8 cellular contexts compared by ENCODE assay signal in the genomic region with DNA sequence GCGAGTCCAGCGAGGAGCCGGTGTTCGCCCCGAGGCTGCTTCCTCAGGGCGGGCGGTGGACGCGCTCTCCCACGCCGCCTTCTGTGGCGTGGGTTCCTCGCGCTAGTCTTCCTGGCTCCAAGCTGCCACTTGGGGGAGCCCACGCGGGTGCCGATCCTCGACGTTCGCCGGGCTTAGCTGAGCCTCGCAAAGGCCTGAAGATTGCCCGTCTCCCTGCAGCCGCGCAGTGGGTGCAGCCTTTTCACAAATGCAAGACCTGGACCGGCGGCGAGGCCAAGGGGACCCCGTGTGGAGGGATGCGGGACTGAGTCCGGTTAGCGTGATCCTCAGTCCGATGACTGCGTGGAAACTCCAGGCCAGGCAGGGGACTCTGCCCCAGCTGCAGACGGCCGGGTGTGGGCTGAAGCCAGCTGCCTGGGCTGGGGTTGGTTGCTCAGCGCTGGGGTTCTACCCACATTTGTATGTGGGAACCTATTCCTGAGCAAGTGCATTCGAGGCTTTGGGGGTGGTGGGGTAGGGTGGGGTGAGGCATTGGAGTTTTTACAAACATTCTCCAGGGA. TPM values are rescaled to one million over a fixed set of nuclear protein-coding genes. Genes with fewer than 3 reads are reported as not detected.
A peak's percentile ranks its signal among the peaks of the same experiment; 100 is the strongest.
DNase-seq lines count a peak whose midpoint lies in the region; ATAC-seq, FAIRE-seq and TF ChIP-seq lines count a peak whose summit lies in the region.

No MANE protein-coding gene starts in this region.

- peak; percentile 24 to 50; a peak in 3 of 4 replicates for TF ChIP-seq RAD21 in K562 (CRISPR knock-in tag; conservative IDR thresholded peaks at IDR 0.05 in 1 of 2, IDR thresholded peaks at IDR 0.05 in 1 of 2)
- peak; percentile 6 to 65 for TF ChIP-seq RAD21 in liver (IDR thresholded peaks at IDR 0.05)

- H3K27ac ChIP-seq in GM23248 (peak overlapping the region; percentile 73), K562 (ENCODE audit: extremely low read depth, low read depth, low read length) (peak overlapping the region; percentile 20; the same call in 1 of the 3 replicates), liver (ENCODE audit: low read depth in 1 of 2, low read length in 2 of 2) (peak overlapping the region; percentile 72 to 87), tibial artery (peak overlapping the region; percentile 98)

- in situ Hi-C loops in GM23248 (cut with MboI): no loop called here
- in situ Hi-C loops in K562 (cut with MboI): no loop called here

- H3K9me3 ChIP-seq in GM23248 (ENCODE audit: low read depth) (no peaks in the 10 kb centered on the region), K562 (replicated peaks; ENCODE audit: control insufficient read depth, insufficient read depth, low read depth, low read length) (no peaks in the 10 kb centered on the region), liver (ENCODE audit: control insufficient read depth in 4 of 4, low read length in 3 of 4) (no peaks in the 10 kb centered on the region), tibial artery (no peaks in the 10 kb centered on the region)

- H3K36me3 ChIP-seq in GM23248 (ENCODE audit: low read depth) (no peaks in the 10 kb centered on the region), K562 (ENCODE audit: control insufficient read depth, insufficient read depth, low read length) (no peaks in the 10 kb centered on the region), liver (ENCODE audit: control insufficient read depth in 4 of 4, insufficient read depth in 3 of 4, low read depth in 1 of 4, low read length in 3 of 4) (no peaks in the 10 kb centered on the region), tibial artery (no peaks in the 10 kb centered on the region)

- no peak for FAIRE-seq in K562 (lab: Jason Lieb, UNC)

- ATAC-seq in K562: peak; percentile 65

- CTCF ChIA-PET in K562 (lab: Yijun Ruan, JAX; ENCODE audit: low intra/inter-chr PET ratio): interaction anchor here (0.8 to 1.4 kb wide), 3 partner anchors 33 to 201 kb away, joined by 3 to 6 read pairs (median 3); no protein-coding TSS in a partner anchor

- H3K4me1 ChIP-seq in GM23248 (ENCODE audit: insufficient read depth): peaks cover 5% of the 10 kb centered on the region
- peaks cover 12 to 30% of the 10 kb centered on the region in 2 experiments; a peak in 4 of 5 replicates for H3K4me1 ChIP-seq in K562 (replicated peaks in 1 of 2; ENCODE audit: control insufficient read depth in 2 of 2, insufficient read depth in 2 of 2, low read length in 2 of 2)
- peaks cover 2 to 31% (median 24%) of the 10 kb centered on the region in 4 donors for H3K4me1 ChIP-seq in liver (ENCODE audit: control insufficient read depth in 4 of 4, insufficient read depth in 4 of 4, low read length in 3 of 4)
- H3K4me1 ChIP-seq in tibial artery: peaks cover 0 to 20% (median 19%) of the 10 kb centered on the region in 4 donors

- POLR2A ChIA-PET in K562 (lab: Yijun Ruan, JAX): interaction anchor here (0.6 to 1.7 kb wide), 9 partner anchors 11 to 217 kb away, joined by 3 to 6 read pairs (median 3); partner anchors contain the start of gene CEBPG

- TF ChIP-seq POLR2A in K562 (conservative IDR thresholded peaks at IDR 0.05): no peak

- DNase-seq in SIG-M5 treated with dmso at 0.1 percent for 504 hours (lab: John Stamatoyannopoulos, UW; ENCODE audit: unreplicated experiment) (peak; percentile 84), SIG-M5 (lab: John Stamatoyannopoulos, UW) (no peak), GM23248 (peak; percentile 90), NCI-H2227 (lab: John Stamatoyannopoulos, UW; ENCODE audit: unreplicated experiment) (peak; percentile 98), K562 (ENCODE audit: extremely low read depth in 1 of 4, low spot score in 3 of 4) (peak in 1 of 4 experiments; percentile 55), tibial artery (no peak), GDM1 (lab: John Stamatoyannopoulos, UW) (no peak)

- no peak for TF ChIP-seq EP300 in K562 (IDR thresholded peaks at IDR 0.05; ENCODE audit: low read length)

- H4K20me1 ChIP-seq in GM23248 (ENCODE audit: insufficient read depth): no peaks in the 10 kb centered on the region
- peaks cover 4% of the 10 kb centered on the region; the same call in 1 of the 2 replicates for H4K20me1 ChIP-seq in K562 (replicated peaks; ENCODE audit: control insufficient read depth, insufficient read depth, low read length)

- TF ChIP-seq CTCF in K562 (IDR thresholded peaks at IDR 0.05 in 2 of 3, conservative IDR thresholded peaks at IDR 0.05 in 1 of 3; ENCODE audit: insufficient read depth in 2 of 3, low read depth in 1 of 3, low read length in 3 of 3) (peak; percentile 44 to 52 (median 46)), liver (IDR thresholded peaks at IDR 0.05; ENCODE audit: low read depth, low read length, missing input control) (peak; percentile 26), tibial artery (IDR thresholded peaks at IDR 0.05) (peak; percentile 41 to 42)

- H3K4me2 ChIP-seq in GM23248 (ENCODE audit: unreplicated experiment) (peak overlapping the region; percentile 83), K562 (ENCODE audit: insufficient read depth, low read length) (peak overlapping the region; percentile 74)

- H3K9ac ChIP-seq in GM23248: peak overlapping the region; percentile 60
- peak overlapping the region; percentile 21 to 89; a peak in 3 of 4 replicates for H3K9ac ChIP-seq in K562 (ENCODE audit: insufficient read depth in 1 of 2, low read depth in 2 of 2, low read length in 2 of 2)
- H3K9ac ChIP-seq in liver (ENCODE audit: low read depth in 1 of 2, low read length in 2 of 2): peak overlapping the region; percentile 30 to 33

- no peaks in the 10 kb centered on the region for H3K9me1 ChIP-seq in K562 (ENCODE audit: control insufficient read depth, insufficient read depth, low read length)

- H3K4me3 ChIP-seq in GM23248 (peak overlapping the region; percentile 58), K562 (peak overlapping the region; percentile 72), liver (ENCODE audit: low read depth in 1 of 3, low read length in 3 of 3) (peak overlapping the region; percentile 9 to 46 (median 45)), tibial artery (peak overlapping the region; percentile 88 to 98)

- H3K9me2 ChIP-seq in GM23248 (ENCODE audit: insufficient read depth): no peaks in the 10 kb centered on the region

- 1% methylated on average over 37 to 38 of the region's 38 CpGs for WGBS in GM23248 (ENCODE audit: low coverage in 1 of 2, low lambda C conversion rate in 2 of 2, missing lambda C conversion rate in 2 of 2), 2 experiments
- WGBS in K562 (ENCODE audit: insufficient coverage, low coverage, missing lambda C conversion rate): under 1% methylated on average over 35 of the region's 38 CpGs
- WGBS in liver: under 1% methylated on average over 38 of the region's 38 CpGs

- BruUV-seq in K562 (replicated peaks; lab: Mats Ljungman, UMichigan): no TSS peak

- H2AFZ ChIP-seq in GM23248 (peak overlapping the region; percentile 18; the same call in 1 of the 2 replicates), K562 (ENCODE audit: low read depth, low read length) (peak overlapping the region; percentile 75)

- H3F3A ChIP-seq in GM23248 (ENCODE audit: insufficient read depth): peaks cover 6% of the 10 kb centered on the region

- H3K27me3 ChIP-seq in GM23248 (replicated peaks; ENCODE audit: insufficient read depth) (no peaks in the 10 kb centered on the region), K562 (ENCODE audit: control insufficient read depth in 2 of 2, insufficient read depth in 2 of 2, low read length in 2 of 2) (peaks cover 6 to 13% of the 10 kb centered on the region in 2 experiments; a peak in 4 of 5 replicates), liver (ENCODE audit: control insufficient read depth in 4 of 4, insufficient read depth in 4 of 4, low read length in 3 of 4) (no peaks in the 10 kb centered on the region), tibial artery (no peaks in the 10 kb centered on the region)

- intact Hi-C loops in K562 (cut with micrococcal nuclease): loop anchor here (5.0 kb wide), 1 partner anchor 205 kb away; the partner anchor contains the start of genes CEP89 and FAAP24
- intact Hi-C loops in tibial artery (cut with DNase I; ENCODE audit: low total_unique reads): no loop called here

- peaks cover 10% of the 10 kb centered on the region for H3K79me2 ChIP-seq in GM23248 (ENCODE audit: insufficient read depth)
- H3K79me2 ChIP-seq in K562 (ENCODE audit: control insufficient read depth, insufficient read depth, low read length): peaks cover 10% of the 10 kb centered on the region; the same call in 2 of the 3 replicates

RNA-seq across cellular contexts. Expression of gene LRP3, which starts 16.6 kb away (rescaled TPM):
- 58.3 and 59.9 TPM in 2 replicates for total RNA-seq in GM23248 (2014; rRNA removed; shearing (Covaris generic))
- polyA plus RNA-seq in GM23248 (2016; fragmentation: Nextera tagmentation; extraction: Ambion mirVana) (2.9 TPM in 2 replicates), K562 (2011; rRNA removed) (not detected in 2 replicates), K562 (2014; fragmentation: Illumina TruSeq; extraction: Trizol) (not detected in 2 replicates), K562 (2014; fragmentation: Nextera tagmentation; extraction: Ambion mirVana) (not detected), K562 (2014; rRNA removed) (not detected in 2 replicates), liver (10 to 100 TPM in 1 of 2 donors, 1 to 10 TPM in 1; 2.5 to 42.3 TPM)
- total RNA-seq in K562 (2011; cell fraction: chromatin; rRNA removed; ENCODE audit: low replicate concordance): not detected in 2 replicates
- not detected in 2 replicates for total RNA-seq in K562 (2011; cell fraction: nucleolus; rRNA removed)
- not detected in 2 replicates for total RNA-seq in K562 (2011; cell fraction: nucleoplasm; rRNA removed)
- total RNA-seq in K562 (2014; rRNA removed) (not detected in 2 replicates), K562 (2014; rRNA removed; fragmentation: Illumina TruSeq; extraction: Trizol) (not detected in 2 replicates), K562 (2015; rRNA removed; fragmentation: Illumina TruSeq; extraction: Trizol) (not detected in 2 replicates), K562 (2021) (0.04 and 0.29 TPM in 2 replicates), liver (10 to 100 TPM; 12.0 to 18.7 TPM)
- polyA plus RNA-seq in K562 (2011; cell fraction: cytosol; rRNA removed): not detected in 2 replicates
- not detected in 2 replicates for polyA plus RNA-seq in K562 (2011; cell fraction: nucleus; rRNA removed)
- polyA plus RNA-seq in K562 (2012): not detected in 2 replicates
- not detected in 2 replicates for polyA minus RNA-seq in K562 (2011; rRNA and poly(A)+ RNA removed)
- polyA minus RNA-seq in K562 (2011; cell fraction: cytosol; rRNA and poly(A)+ RNA removed): not detected in 2 replicates
- polyA minus RNA-seq in K562 (2011; cell fraction: nucleus; rRNA and poly(A)+ RNA removed): not detected in 2 replicates

RNA-seq across cellular contexts. Expression of gene WDR88, which starts 45.6 kb away (rescaled TPM):
- not detected in 2 replicates for total RNA-seq in GM23248 (2014; rRNA removed; shearing (Covaris generic))
- polyA plus RNA-seq in GM23248 (2016; fragmentation: Nextera tagmentation; extraction: Ambion mirVana) (0.10 TPM in 2 replicates), K562 (2011; rRNA removed) (not detected in 2 replicates), K562 (2014; fragmentation: Illumina TruSeq; extraction: Trizol) (not detected in 2 replicates), K562 (2014; fragmentation: Nextera tagmentation; extraction: Ambion mirVana) (under 1 TPM; 0.03 to 0.04 TPM), K562 (2014; rRNA removed) (not detected in 2 replicates), liver (under 1 TPM in 1 of 2 donors, not detected in 1; 0.08 TPM)
- total RNA-seq in K562 (2011; cell fraction: chromatin; rRNA removed; ENCODE audit: low replicate concordance): not detected in 2 replicates
- not detected in 2 replicates for total RNA-seq in K562 (2011; cell fraction: nucleolus; rRNA removed)
- not detected in 2 replicates for total RNA-seq in K562 (2011; cell fraction: nucleoplasm; rRNA removed)
- total RNA-seq in K562 (2014; rRNA removed) (not detected in 2 replicates), K562 (2014; rRNA removed; fragmentation: Illumina TruSeq; extraction: Trizol) (not detected in 2 replicates), K562 (2015; rRNA removed; fragmentation: Illumina TruSeq; extraction: Trizol) (not detected in 2 replicates), K562 (2021) (not detected in 2 replicates), liver (under 1 TPM in 1 of 2 donors, not detected in 1; 0.08 TPM)
- not detected in 2 replicates for polyA plus RNA-seq in K562 (2011; cell fraction: cytosol; rRNA removed)
- not detected in 2 replicates for polyA plus RNA-seq in K562 (2011; cell fraction: nucleus; rRNA removed)
- polyA plus RNA-seq in K562 (2012): 0.25 and 0.65 TPM in 2 replicates
- polyA minus RNA-seq in K562 (2011; rRNA and poly(A)+ RNA removed): not detected in 2 replicates
- not detected in 2 replicates for polyA minus RNA-seq in K562 (2011; cell fraction: cytosol; rRNA and poly(A)+ RNA removed)
- not detected in 2 replicates for polyA minus RNA-seq in K562 (2011; cell fraction: nucleus; rRNA and poly(A)+ RNA removed)

RNA-seq across cellular contexts. Expression of gene SLC7A10, which starts 48.2 kb away (rescaled TPM):
- total RNA-seq in GM23248 (2014; rRNA removed; shearing (Covaris generic)): not detected in 2 replicates
- polyA plus RNA-seq in GM23248 (2016; fragmentation: Nextera tagmentation; extraction: Ambion mirVana) (not detected in 2 replicates), K562 (2011; rRNA removed) (not detected in 2 replicates), K562 (2014; fragmentation: Illumina TruSeq; extraction: Trizol) (not detected in 2 replicates), K562 (2014; fragmentation: Nextera tagmentation; extraction: Ambion mirVana) (under 1 TPM in 1 of 2 experiments, not detected in 1; 0.07 TPM), K562 (2014; rRNA removed) (not detected in 2 replicates), liver (not detected)
- not detected in 2 replicates for total RNA-seq in K562 (2011; cell fraction: chromatin; rRNA removed; ENCODE audit: low replicate concordance)
- not detected in 2 replicates for total RNA-seq in K562 (2011; cell fraction: nucleolus; rRNA removed)
- not detected in 2 replicates for total RNA-seq in K562 (2011; cell fraction: nucleoplasm; rRNA removed)
- total RNA-seq in K562 (2014; rRNA removed) (not detected in 2 replicates), K562 (2014; rRNA removed; fragmentation: Illumina TruSeq; extraction: Trizol) (not detected in 2 replicates), K562 (2015; rRNA removed; fragmentation: Illumina TruSeq; extraction: Trizol) (not detected in 2 replicates), K562 (2021) (not detected in 2 replicates), liver (not detected)
- not detected in 2 replicates for polyA plus RNA-seq in K562 (2011; cell fraction: cytosol; rRNA removed)
- polyA plus RNA-seq in K562 (2011; cell fraction: nucleus; rRNA removed): not detected in 2 replicates
- polyA plus RNA-seq in K562 (2012): not detected in 2 replicates
- polyA minus RNA-seq in K562 (2011; rRNA and poly(A)+ RNA removed): not detected in 2 replicates
- polyA minus RNA-seq in K562 (2011; cell fraction: cytosol; rRNA and poly(A)+ RNA removed): not detected in 2 replicates
- polyA minus RNA-seq in K562 (2011; cell fraction: nucleus; rRNA and poly(A)+ RNA removed): not detected in 2 replicates

Comparison
In these comparisons a context has a peak if more than half of its experiments do, and no peak if none do; other contexts are left out.
1. DNase-seq: peak in SIG-M5 treated with dmso at 0.1 percent for 504 hours (single experiment), GM23248 (single experiment) and NCI-H2227 (single experiment); none in SIG-M5 (single experiment), tibial artery (0 of 2) and GDM1 (single experiment).
2. H3K27ac ChIP-seq: peak in every context shown above with its lines; median percentile 98 in tibial artery; 80 in liver; 73 in GM23248; 20 in K562.
3. RNA of gene LRP3, which starts 16.6 kb away (total RNA-seq): 58.3 to 59.9 TPM in GM23248 and 12.0 to 18.7 TPM in liver; 0.04 to 0.29 TPM in K562; every median in the first group is over 10 times any median in the second.
4. Peak in every context shown above with its lines, with median percentiles within 50 percentile points of each other: H3K4me3 ChIP-seq, H3K9ac ChIP-seq and CTCF ChIP-seq.